8 cellular contexts compared by ENCODE assay signal in the genomic region with DNA sequence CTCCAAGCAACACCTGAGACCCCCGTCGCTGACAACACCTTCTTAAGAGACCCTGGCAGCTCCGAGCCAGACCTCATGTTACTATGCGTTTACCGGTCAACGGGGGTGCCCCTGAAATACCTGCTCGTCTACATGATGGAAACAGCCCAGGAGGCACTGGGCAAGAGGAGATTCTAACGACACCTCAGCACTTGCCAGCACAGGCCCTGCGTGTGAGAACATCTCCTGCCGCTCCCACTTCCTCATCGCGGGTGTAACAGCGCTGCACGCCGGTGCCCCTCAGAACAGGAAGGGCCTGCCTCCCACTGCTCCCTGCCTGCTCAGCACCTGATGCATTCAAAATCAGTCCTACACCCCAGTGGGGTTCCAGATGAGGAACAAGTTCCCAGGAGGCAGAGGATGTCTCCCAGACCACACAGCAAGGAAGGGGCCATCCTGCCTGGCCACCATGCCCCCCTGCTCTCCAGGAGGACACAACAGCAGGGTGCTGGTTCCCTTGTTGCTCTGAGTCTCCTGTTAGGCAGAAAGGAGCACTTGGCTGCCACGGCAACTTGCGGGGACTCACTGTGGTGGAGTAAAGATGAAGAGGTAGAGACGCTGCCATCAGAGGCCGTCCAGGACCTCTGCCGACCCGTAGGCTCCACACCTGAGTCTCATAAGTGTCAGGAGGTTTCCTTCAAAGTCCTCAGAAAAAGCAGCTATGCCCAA. TPM values are rescaled to one million over a fixed set of nuclear protein-coding genes. Genes with fewer than 3 reads are reported as not detected.
DNase-seq lines count a peak whose midpoint lies in the region; ATAC-seq and TF ChIP-seq lines count a peak whose summit lies in the region.
"Had no signal": no experiment of that assay in that cellular context is flagged by ENCODE, and none has a peak within 500 bp of the region (broad histone marks: within the 10 kb centered on the region; RNA-seq: fewer than 3 reads in every experiment).

No MANE protein-coding gene starts in this region.

- DNase-seq in GM23248 (no peak), RWPE2 (ENCODE audit: low spot score) (peak; percentile 68), esophagus muscularis mucosa (ENCODE audit: extremely low spot score) (no peak), gastrocnemius medialis (no peak), OCI-M1 (lab: John Stamatoyannopoulos, UW) (no peak), mucosa of gallbladder (ENCODE audit: low spot score) (no peak), C1 segment of cervical spinal cord (lab: John Stamatoyannopoulos, UW) (no peak)

- H3K9me3 ChIP-seq in GM23248 (ENCODE audit: low read depth), result peaks cover 3% of the 10 kb centered on the region
- no peaks in the 10 kb centered on the region for H3K9me3 ChIP-seq in RWPE2 (ENCODE audit: severe bottlenecking)
- peaks cover 0 to 8% (median 3%) of the 10 kb centered on the region in 4 donors for H3K9me3 ChIP-seq in esophagus muscularis mucosa
- H3K9me3 ChIP-seq in gastrocnemius medialis, result peaks cover 0 to 4% (median 0%) of the 10 kb centered on the region in 3 donors

- H3K9me2 ChIP-seq in GM23248 (ENCODE audit: insufficient read depth), result no peaks in the 10 kb centered on the region

- peak; percentile 50 for ATAC-seq in RWPE2 (ENCODE audit: low read depth)
- ATAC-seq in gastrocnemius medialis, result no peak
- ATAC-seq: HCT116 had no signal

- in situ Hi-C loops in GM23248 (cut with MboI), result no loop called here
- in situ Hi-C loops in gastrocnemius medialis (cut with MboI; ENCODE audit: low sequenced_read_pairs in 4 of 4), result loop anchor here in 1 of 4 donors (25.0 kb wide), 1 partner anchor 205 kb away; no protein-coding TSS in a partner anchor

- H3F3A ChIP-seq in GM23248 (ENCODE audit: insufficient read depth), result peaks cover 8% of the 10 kb centered on the region; the same call in 1 of the 2 replicates

- no peak overlapping the region for H3K27ac ChIP-seq in GM23248
- H3K27ac ChIP-seq in RWPE2 (ENCODE audit: poor library complexity, severe bottlenecking), result peak overlapping the region; percentile 51
- H3K27ac ChIP-seq in esophagus muscularis mucosa (replicated peaks in 1 of 4), result peak overlapping the region in 3 of 4 donors; percentile 4 to 95 (median 18)
- H3K27ac ChIP-seq in gastrocnemius medialis, result peak overlapping the region; percentile 89 to 95 (median 95)

- no peak for TF ChIP-seq POLR2A in esophagus muscularis mucosa (IDR thresholded peaks at IDR 0.05; ENCODE audit: low read depth)
- no peak for TF ChIP-seq POLR2A in gastrocnemius medialis (IDR thresholded peaks at IDR 0.05)

- H3K4me2 ChIP-seq in GM23248 (ENCODE audit: unreplicated experiment), result peak overlapping the region; percentile 67

- peak overlapping the region; percentile 90; the same call in 1 of the 2 replicates for H3K9ac ChIP-seq in GM23248

- H3K36me3 ChIP-seq in GM23248 (ENCODE audit: low read depth) (no peaks in the 10 kb centered on the region), RWPE2 (ENCODE audit: low read depth) (peaks cover 5% of the 10 kb centered on the region; the same call in 1 of the 2 replicates), esophagus muscularis mucosa (peaks cover 0 to 16% (median 11%) of the 10 kb centered on the region in 4 donors), gastrocnemius medialis (peaks cover 0 to 3% of the 10 kb centered on the region in 2 donors)

- no peak overlapping the region for H3K4me3 ChIP-seq in GM23248
- no peak overlapping the region for H3K4me3 ChIP-seq in RWPE2 (ENCODE audit: severe bottlenecking)
- no peak overlapping the region for H3K4me3 ChIP-seq in esophagus muscularis mucosa
- peak overlapping the region in 1 of 4 donors; percentile 69 for H3K4me3 ChIP-seq in gastrocnemius medialis

- no peak for TF ChIP-seq EP300 in esophagus muscularis mucosa (IDR thresholded peaks at IDR 0.05)

- intact Hi-C loops in esophagus muscularis mucosa (cut with DNase I) (loop anchor here (5.0 kb wide), 1 partner anchor 45 kb away; no protein-coding TSS in a partner anchor), gastrocnemius medialis (cut with DNase I; ENCODE audit: low total_unique reads) (no loop called here)

- no peak for TF ChIP-seq CTCF in RWPE2 (IDR thresholded peaks at IDR 0.05; ENCODE audit: poor library complexity, severe bottlenecking)
- TF ChIP-seq CTCF in esophagus muscularis mucosa (IDR thresholded peaks at IDR 0.05), result no peak
- no peak for TF ChIP-seq CTCF in gastrocnemius medialis (IDR thresholded peaks at IDR 0.05 in 4 of 5, conservative IDR thresholded peaks at IDR 0.05 in 1 of 5)

- H2AFZ ChIP-seq in GM23248, result no peak overlapping the region

- H3K4me1 ChIP-seq in GM23248 (ENCODE audit: insufficient read depth) (peaks cover 5% of the 10 kb centered on the region), RWPE2 (ENCODE audit: insufficient read depth, poor library complexity, severe bottlenecking) (peaks cover 29% of the 10 kb centered on the region), esophagus muscularis mucosa (peaks cover 63 to 81% (median 78%) of the 10 kb centered on the region in 4 donors), gastrocnemius medialis (peaks cover 31 to 49% of the 10 kb centered on the region in 2 donors)

- H3K27me3 ChIP-seq in GM23248 (replicated peaks; ENCODE audit: insufficient read depth) (no peaks in the 10 kb centered on the region), RWPE2 (ENCODE audit: insufficient read depth, poor library complexity, severe bottlenecking) (no peaks in the 10 kb centered on the region), esophagus muscularis mucosa (no peaks in the 10 kb centered on the region), gastrocnemius medialis (no peaks in the 10 kb centered on the region)

- H3K79me2 ChIP-seq in GM23248 (ENCODE audit: insufficient read depth), result peaks cover 65% of the 10 kb centered on the region

- WGBS in GM23248 (ENCODE audit: low coverage in 1 of 2, low lambda C conversion rate in 2 of 2, missing lambda C conversion rate in 2 of 2), 2 experiments, result 81 to 85% methylated on average over 21 of the region's 21 CpGs
- WGBS in esophagus muscularis mucosa, result 74% methylated on average over 21 of the region's 21 CpGs

- H4K20me1 ChIP-seq in GM23248 (ENCODE audit: insufficient read depth), result no peaks in the 10 kb centered on the region

RNA-seq across cellular contexts. Expression of gene TOLLIP, which starts 2.1 kb away (rescaled TPM):
- 27.3 and 41.7 TPM in 2 replicates for total RNA-seq in GM23248 (2014; rRNA removed; shearing (Covaris generic))
- 53.6 and 57.7 TPM in 2 replicates for polyA plus RNA-seq in GM23248 (2016; fragmentation: Nextera tagmentation; extraction: Ambion mirVana)
- total RNA-seq in esophagus muscularis mucosa (10 to 100 TPM; 33.2 to 71.6 (median 58.6) TPM), gastrocnemius medialis (10 to 100 TPM; 49.8 to 91.7 (median 85.0) TPM), mucosa of gallbladder (139 TPM)
